In the genomic region with DNA sequence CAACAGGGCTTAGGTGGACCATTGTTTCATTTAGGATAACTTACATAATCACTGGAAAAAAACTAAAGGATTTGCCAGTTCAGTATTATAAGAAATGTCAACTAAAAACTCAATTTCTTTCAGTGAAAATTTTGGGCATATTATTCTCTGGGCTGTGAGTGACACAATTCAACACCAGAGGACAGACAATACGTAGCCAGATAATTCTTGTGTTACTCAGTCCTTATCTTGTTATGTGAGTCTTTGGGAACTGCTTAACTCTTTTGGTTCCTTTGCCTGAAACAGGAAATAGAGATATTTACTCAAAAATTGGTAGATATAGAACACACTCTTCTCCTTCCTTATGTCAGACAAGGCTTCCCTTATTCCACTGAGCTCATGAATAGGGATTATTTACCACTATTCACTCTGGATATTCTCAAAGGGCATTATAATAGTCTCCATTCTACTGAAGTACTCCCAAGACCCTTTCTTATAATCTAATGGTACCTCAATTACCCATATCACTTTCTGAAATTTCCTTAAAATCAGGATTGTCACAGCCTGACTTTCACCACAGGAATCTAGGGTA, we compare ENCODE assay signal across 17 cellular contexts. TPM values are rescaled to one million over a fixed set of nuclear protein-coding genes. Genes with fewer than 3 reads are reported as not detected.
"Had no signal": no experiment of that assay in that cellular context is flagged by ENCODE, and none has a peak within 500 bp of the region (broad histone marks: within the 10 kb centered on the region; RNA-seq: fewer than 3 reads in every experiment).

No MANE protein-coding gene starts in this region.

- H3K79me2 ChIP-seq: parathyroid adenoma had no signal

- H3K36me3 ChIP-seq: breast epithelium, left ventricle myocardium inferior, tibial artery had no signal

- H3K4me3 ChIP-seq: breast epithelium, left ventricle myocardium inferior, tibial artery had no signal

- H3K4me1 ChIP-seq: breast epithelium, parathyroid adenoma had no signal

- H3K27me3 ChIP-seq: breast epithelium, tibial artery had no signal

- H3K9me3 ChIP-seq: breast epithelium, left ventricle myocardium inferior, tibial artery had no signal

- H2AFZ ChIP-seq: parathyroid adenoma had no signal

- DNase-seq: activated CD4-positive, alpha-beta T cell treated with anti-CD3 and anti-CD28 coated beads, Interleukin-2, amount 10 ng/mL, durations not matched to agents 7 days and 5 days; activated CD8-positive, alpha-beta memory T cell treated with anti-CD3 and anti-CD28 coated beads for 24 hours; activated naive CD8-positive, alpha-beta T cell treated with anti-CD3 and anti-CD28 coated beads for 36 hours; anterior cingulate cortex; endodermal cell; erythroblast; hippocampal formation; kidney; left ventricle myocardium inferior; naive thymus-derived CD8-positive, alpha-beta T cell; stimulated activated CD4-positive, alpha-beta T cell treated with anti-CD3 and anti-CD28 coated beads, Interleukin-4, amount 100 ng/mL, for 1 hour; stimulated activated naive B cell treated with anti-CD40 and anti-IgM and Interleukin-4, amounts not matched to agents 10 μg/mL and 1 μg/mL and 100 μg/mL, for 72 hours; T-helper 2 cell; tibial artery had no signal

- H3K27ac ChIP-seq: breast epithelium, left ventricle myocardium inferior, parathyroid adenoma, tibial artery had no signal

- ATAC-seq: naive thymus-derived CD8-positive, alpha-beta T cell; stimulated activated naive B cell treated with anti-CD40 and anti-IgM and Interleukin-4, amounts not matched to agents 10 μg/mL and 1 μg/mL and 100 μg/mL, for 72 hours had no signal

- H3K9ac ChIP-seq: parathyroid adenoma had no signal

RNA-seq across cellular contexts. Expression of a gene that starts 4.9 kb away (rescaled TPM):
- total RNA-seq: activated CD4-positive, alpha-beta T cell treated with anti-CD3 and anti-CD28 coated beads, Interleukin-2, amount 10 ng/mL, durations not matched to agents 7 days and 5 days; activated naive CD8-positive, alpha-beta T cell treated with anti-CD3 and anti-CD28 coated beads for 36 hours; naive thymus-derived CD8-positive, alpha-beta T cell; skeletal muscle tissue had no signal
